ENCODE assay signal across 34 cellular contexts in the genomic region with DNA sequence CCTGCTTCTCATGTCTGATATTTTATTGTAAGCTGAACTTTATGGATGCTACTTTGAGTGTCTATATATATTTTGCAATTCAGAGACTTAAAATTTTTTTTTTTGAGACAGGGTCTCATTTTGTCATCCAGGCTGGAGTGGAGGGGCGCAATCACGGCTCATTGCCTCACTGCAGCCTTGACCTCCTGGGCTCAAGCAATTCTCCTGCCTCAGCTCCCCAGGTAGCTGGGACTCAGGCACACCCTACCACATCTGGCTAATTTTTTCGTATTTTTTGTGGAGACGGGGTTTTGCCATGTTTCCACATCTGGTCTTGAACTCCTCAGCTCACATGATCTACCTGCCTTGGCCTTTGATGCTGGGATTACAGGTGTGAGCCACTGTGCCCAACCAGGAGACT.
"Had no signal": no experiment of that assay in that cellular context is flagged by ENCODE, and none has a peak within 500 bp of the region (broad histone marks: within the 10 kb centered on the region; RNA-seq: fewer than 3 reads in every experiment).

No MANE protein-coding gene starts in this region.

- DNase-seq: Karpas-422, Kasumi-1, MG63, MM.1S, MV-4-11, NCI-H1048, NCI-H1092, NCI-H1092 treated with DMSO at 0.1 percent for 48 hours, NCI-H1105, NCI-H1105 treated with DMSO at 0.1 percent for 48 hours, NCI-H1417, NCI-H1417 treated with DMSO at 0.1 percent for 48 hours, NCI-H1436, NCI-H1436 treated with DMSO at 0.1 percent for 48 hours, NCI-H146, NCI-H1694, NCI-H1694 treated with DMSO at 0.1 percent for 48 hours, NCI-H187, NCI-H187 treated with DMSO at 0.1 percent for 48 hours, NCI-H1930, NCI-H2029, NCI-H2029 treated with DMSO at 0.1 percent for 48 hours, NCI-H2081, NCI-H2081 treated with DMSO at 0.1 percent for 48 hours, NCI-H2171, NCI-H2171 treated with DMSO at 0.1 percent for 48 hours, NCI-H2227 treated with DMSO at 0.1 percent for 48 hours, NCI-H226, NCI-H345, NCI-H446, NCI-H446 treated with DMSO at 0.1 percent for 48 hours, NCI-H510A, NCI-H510A treated with DMSO at 0.1 percent for 48 hours, NCI-H524 had no signal

- H3K4me3 ChIP-seq: MG63 had no signal

- H3K27me3 ChIP-seq: MG63 had no signal
